26 cellular contexts compared by ENCODE assay signal in the genomic region with DNA sequence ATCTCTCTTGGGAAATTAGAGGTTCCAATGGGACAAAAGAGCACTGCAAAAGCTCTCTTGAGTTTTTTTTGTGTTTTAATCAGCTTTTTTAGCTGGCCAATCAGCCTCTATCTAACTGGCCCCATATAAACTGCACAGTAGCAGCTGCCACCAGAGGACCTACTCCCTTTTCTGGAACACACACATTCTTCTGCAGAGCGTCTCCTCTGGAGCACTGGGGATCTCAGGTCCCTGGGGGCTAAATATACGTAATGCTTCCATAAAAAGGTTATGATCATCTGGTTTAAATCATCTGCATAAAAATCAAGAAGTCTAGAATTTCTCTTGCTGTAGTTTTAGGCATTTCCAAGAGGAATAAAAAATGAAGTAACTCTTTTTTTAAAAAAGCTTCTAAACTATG. TPM values are rescaled to one million over a fixed set of nuclear protein-coding genes. Genes with fewer than 3 reads are reported as not detected.
DNase-seq lines count a peak whose midpoint lies in the region; TF ChIP-seq lines count a peak whose summit lies in the region.
"Had no signal": no experiment of that assay in that cellular context is flagged by ENCODE, and none has a peak within 500 bp of the region (broad histone marks: within the 10 kb centered on the region; RNA-seq: fewer than 3 reads in every experiment).

No MANE protein-coding gene starts in this region.

- H3K4me3 ChIP-seq in SK-N-MC: peak overlapping the region; percentile 51
- H3K4me3 ChIP-seq in retinal pigment epithelial cell (ENCODE audit: low read length): no peak overlapping the region
- no peak overlapping the region for H3K4me3 ChIP-seq in ascending aorta
- no peak overlapping the region for H3K4me3 ChIP-seq in Karpas-422 (ENCODE audit: low read length)
- H3K4me3 ChIP-seq: BLaER1 treated with 17β-estradiol and CSF1 and Interleukin-3, amounts not matched to agents 10 nM and 100 nM; colonic mucosa; lung; uterus had no signal

- H3K4me1 ChIP-seq in ascending aorta: no peaks in the 10 kb centered on the region
- no peaks in the 10 kb centered on the region for H3K4me1 ChIP-seq in Karpas-422 (ENCODE audit: low read length)
- H3K4me1 ChIP-seq: colonic mucosa, uterus had no signal

- H4K20me1 ChIP-seq in Karpas-422 (ENCODE audit: insufficient read depth, low read depth, low read length): no peaks in the 10 kb centered on the region
- H4K20me1 ChIP-seq: BLaER1 treated with 17β-estradiol and CSF1 and Interleukin-3, amounts not matched to agents 10 nM and 100 nM had no signal

- H3K9me3 ChIP-seq in SK-N-MC (ENCODE audit: low read depth, low read length): no peaks in the 10 kb centered on the region
- H3K9me3 ChIP-seq in ascending aorta: no peaks in the 10 kb centered on the region
- H3K9me3 ChIP-seq in Karpas-422 (ENCODE audit: low read length): no peaks in the 10 kb centered on the region
- H3K9me3 ChIP-seq: BLaER1 treated with 17β-estradiol and CSF1 and Interleukin-3, amounts not matched to agents 10 nM and 100 nM; colonic mucosa; uterus had no signal

- no peak overlapping the region for H2AFZ ChIP-seq in Karpas-422 (ENCODE audit: low read length)

- H3K79me2 ChIP-seq in Karpas-422 (ENCODE audit: low read length): no peaks in the 10 kb centered on the region

- H3K9me2 ChIP-seq in Karpas-422 (replicated peaks; ENCODE audit: insufficient read depth, low read length): no peaks in the 10 kb centered on the region

- intact Hi-C loops in ascending aorta (cut with DNase I): no loop called here

- H3K27ac ChIP-seq in SK-N-MC (peak overlapping the region; percentile 86), ascending aorta (no peak overlapping the region), Karpas-422 (ENCODE audit: low read length) (no peak overlapping the region)
- H3K27ac ChIP-seq: BLaER1 treated with 17β-estradiol and CSF1 and Interleukin-3, amounts not matched to agents 10 nM and 100 nM; colonic mucosa; HL-60; uterus had no signal

- H3K27me3 ChIP-seq in ascending aorta (no peaks in the 10 kb centered on the region), Karpas-422 (ENCODE audit: low read length) (no peaks in the 10 kb centered on the region)
- H3K27me3 ChIP-seq: BLaER1 treated with 17β-estradiol and CSF1 and Interleukin-3, amounts not matched to agents 10 nM and 100 nM; colonic mucosa; uterus had no signal

- DNase-seq in NCI-H748 (lab: John Stamatoyannopoulos, UW; ENCODE audit: unreplicated experiment) (peak; percentile 46), NCI-H748 treated with DMSO at 0.1 percent for 48 hours (lab: John Stamatoyannopoulos, UW) (no peak), SK-N-MC (ENCODE audit: low read depth, low spot score) (peak; percentile 58), fibroblast of gingiva (ENCODE audit: low read depth) (peak; percentile 90), retinal pigment epithelial cell (ENCODE audit: low read depth) (no peak), ascending aorta (ENCODE audit: low spot score in 2 of 2) (no peak), NCI-H1436 treated with DMSO at 0.1 percent for 48 hours (lab: John Stamatoyannopoulos, UW) (no peak), Karpas-422 (no peak)
- DNase-seq: activated CD4-positive, alpha-beta T cell treated with anti-CD3 and anti-CD28 coated beads for 36 hours; activated naive CD8-positive, alpha-beta T cell treated with anti-CD3 and anti-CD28 coated beads, Interleukin-2, amount 10 ng/mL, durations not matched to agents 7 days and 5 days; colonic mucosa; HFFc6; hippocampal formation; IMR-90; NCI-H1694; NK-92 treated with Interleukin-12 subunit alpha and Interleukin-12 subunit beta, amount 100 ng/mL, for 24 hours; nucleus accumbens; retina; stimulated activated CD8-positive, alpha-beta memory T cell treated with anti-CD3 and anti-CD28 coated beads, Interleukin-4, amount 100 ng/mL, for 48 hours; SW 1271; uterus had no signal

- H3K4me2 ChIP-seq in Karpas-422 (ENCODE audit: low read depth, low read length, poor library complexity, severe bottlenecking): no peak overlapping the region

- H3K9ac ChIP-seq in SK-N-MC (ENCODE audit: insufficient read length): no peak overlapping the region
- no peak overlapping the region for H3K9ac ChIP-seq in Karpas-422 (ENCODE audit: low read length)
- H3K9ac ChIP-seq: BLaER1 treated with 17β-estradiol and CSF1 and Interleukin-3, amounts not matched to agents 10 nM and 100 nM had no signal

- no peaks in the 10 kb centered on the region for H3K36me3 ChIP-seq in SK-N-MC (ENCODE audit: insufficient read depth, low read length)
- H3K36me3 ChIP-seq in ascending aorta: no peaks in the 10 kb centered on the region
- H3K36me3 ChIP-seq in Karpas-422 (ENCODE audit: insufficient read depth, low read length): no peaks in the 10 kb centered on the region
- H3K36me3 ChIP-seq: BLaER1 treated with 17β-estradiol and CSF1 and Interleukin-3, amounts not matched to agents 10 nM and 100 nM; colonic mucosa; uterus had no signal

- TF ChIP-seq CTCF in retinal pigment epithelial cell (conservative IDR thresholded peaks at IDR 0.05; ENCODE audit: low read depth, low read length) (peak; percentile 17), ascending aorta (IDR thresholded peaks at IDR 0.05) (no peak)

RNA-seq across cellular contexts. Expression of gene TSPAN8, which starts 32.3 kb away (rescaled TPM):
- 5.5 TPM for total RNA-seq in ascending aorta
- total RNA-seq in Karpas-422 (2014; rRNA removed; shearing (Covaris generic); ENCODE audit: low replicate concordance): not detected in 2 replicates
- total RNA-seq: activated CD4-positive, alpha-beta T cell treated with anti-CD3 and anti-CD28 coated beads for 36 hours; activated naive CD8-positive, alpha-beta T cell treated with anti-CD3 and anti-CD28 coated beads, Interleukin-2, amount 10 ng/mL, durations not matched to agents 7 days and 5 days; frontal cortex; HFFc6; IMR-90; RPMI7951 had no signal

Comparison
In these comparisons a context has a peak if more than half of its experiments do, and no peak if none do; other contexts are left out.
1. DNase-seq: peak in NCI-H748 (single experiment), SK-N-MC (single experiment) and fibroblast of gingiva (single experiment); none in NCI-H748 treated with DMSO at 0.1 percent for 48 hours (single experiment), retinal pigment epithelial cell (single experiment), ascending aorta (0 of 2), NCI-H1436 treated with DMSO at 0.1 percent for 48 hours (single experiment) and Karpas-422 (single experiment).